Comparison of ENCODE assay signal across 8 cellular contexts in genomic region chr7:30136339-30136738, GRCh38. TPM values are rescaled to one million over a fixed set of nuclear protein-coding genes. Genes with fewer than 3 reads are reported as not detected.
DNase-seq lines count a peak whose midpoint lies in the region; ATAC-seq and TF ChIP-seq lines count a peak whose summit lies in the region.

No MANE protein-coding gene starts in this region.

- 16 to 36% methylated on average over 9 to 21 of the region's 24 CpGs for WGBS in GM23248 (ENCODE audit: low coverage in 1 of 2, low lambda C conversion rate in 2 of 2, missing lambda C conversion rate in 2 of 2), 2 experiments

- in situ Hi-C loops in GM23248 (cut with MboI): no loop called here

- no peaks in the 10 kb centered on the region for H3K9me2 ChIP-seq in GM23248 (ENCODE audit: insufficient read depth)

- H3K9ac ChIP-seq in GM23248: peak overlapping the region; percentile 96

- H3K79me2 ChIP-seq in GM23248 (ENCODE audit: insufficient read depth): peaks cover 55% of the 10 kb centered on the region

- H3F3A ChIP-seq in GM23248 (ENCODE audit: insufficient read depth): peaks cover 9% of the 10 kb centered on the region

- H3K27ac ChIP-seq in GM23248: peak overlapping the region; percentile 82
- no peak overlapping the region for H3K27ac ChIP-seq in RWPE2 (ENCODE audit: poor library complexity, severe bottlenecking)

- TF ChIP-seq CTCF in RWPE2 (IDR thresholded peaks at IDR 0.05; ENCODE audit: poor library complexity, severe bottlenecking) (no peak), fibroblast of the aortic adventitia (IDR thresholded peaks at IDR 0.05; ENCODE audit: insufficient read depth, low read length) (no peak), retinal pigment epithelial cell (conservative IDR thresholded peaks at IDR 0.05; ENCODE audit: low read depth, low read length) (no peak)

- peak overlapping the region; percentile 81 for H2AFZ ChIP-seq in GM23248

- DNase-seq in GM23248: no peak
- no peak for DNase-seq in RWPE2 (ENCODE audit: low spot score)
- no peak for DNase-seq in fibroblast of the aortic adventitia (ENCODE audit: low read depth)
- no peak for DNase-seq in retinal pigment epithelial cell (ENCODE audit: low read depth)
- no peak for DNase-seq in COR-L47 (lab: John Stamatoyannopoulos, UW)
- DNase-seq in activated CD4-positive, alpha-beta T cell treated with anti-CD3 and anti-CD28 coated beads for 4 hours: no peak

- peak overlapping the region; percentile 91 for H3K4me3 ChIP-seq in GM23248
- H3K4me3 ChIP-seq in RWPE2 (ENCODE audit: severe bottlenecking): peak overlapping the region; percentile 99
- peak overlapping the region; percentile 89 for H3K4me3 ChIP-seq in fibroblast of the aortic adventitia (ENCODE audit: low read depth, low read length)
- H3K4me3 ChIP-seq in retinal pigment epithelial cell (ENCODE audit: low read length): peak overlapping the region; percentile 90

- no peaks in the 10 kb centered on the region for H3K27me3 ChIP-seq in GM23248 (replicated peaks; ENCODE audit: insufficient read depth)
- no peaks in the 10 kb centered on the region for H3K27me3 ChIP-seq in RWPE2 (ENCODE audit: insufficient read depth, poor library complexity, severe bottlenecking)

- peak overlapping the region; percentile 90 for H3K4me2 ChIP-seq in GM23248 (ENCODE audit: unreplicated experiment)

- no peaks in the 10 kb centered on the region for H4K20me1 ChIP-seq in GM23248 (ENCODE audit: insufficient read depth)

- H3K36me3 ChIP-seq in GM23248 (ENCODE audit: low read depth) (no peaks in the 10 kb centered on the region), RWPE2 (ENCODE audit: low read depth) (no peaks in the 10 kb centered on the region)

- ATAC-seq in RWPE2 (ENCODE audit: low read depth) (no peak), GM18861 (IDR thresholded peaks at IDR 0.05; ENCODE audit: unreplicated experiment) (no peak), GM18868 (IDR thresholded peaks at IDR 0.05; ENCODE audit: unreplicated experiment) (no peak)

- no peaks in the 10 kb centered on the region for H3K9me3 ChIP-seq in GM23248 (ENCODE audit: low read depth)
- no peaks in the 10 kb centered on the region for H3K9me3 ChIP-seq in RWPE2 (ENCODE audit: severe bottlenecking)

- H3K4me1 ChIP-seq in GM23248 (ENCODE audit: insufficient read depth): no peaks in the 10 kb centered on the region; the same call in 1 of the 2 replicates
- no peaks in the 10 kb centered on the region for H3K4me1 ChIP-seq in RWPE2 (ENCODE audit: insufficient read depth, poor library complexity, severe bottlenecking)

RNA-seq across cellular contexts. Expression of gene MTURN, which starts 1.6 kb away (rescaled TPM):
- total RNA-seq in GM23248 (2014; rRNA removed; shearing (Covaris generic)): 22.5 and 23.6 TPM in 2 replicates
- 15.6 and 15.9 TPM in 2 replicates for polyA plus RNA-seq in GM23248 (2016; fragmentation: Nextera tagmentation; extraction: Ambion mirVana)
- total RNA-seq in fibroblast of the aortic adventitia (ENCODE audit: low replicate concordance): 29.8 and 67.8 TPM in 2 replicates
